Comparison of ENCODE assay signal across 32 cellular contexts in genomic region chr19:40671404-40671803, GRCh38. TPM values are rescaled to one million over a fixed set of nuclear protein-coding genes. Genes with fewer than 3 reads are reported as not detected.
DNase-seq lines count a peak whose midpoint lies in the region; ATAC-seq lines count a peak whose summit lies in the region.
"Had no signal": no experiment of that assay in that cellular context is flagged by ENCODE, and none has a peak within 500 bp of the region (broad histone marks: within the 10 kb centered on the region; RNA-seq: fewer than 3 reads in every experiment).

No MANE protein-coding gene starts in this region.

- ATAC-seq in Right ventricle myocardium inferior (peak; percentile 77), GM18511 (IDR thresholded peaks at IDR 0.05; ENCODE audit: unreplicated experiment) (no peak)
- no peak for ATAC-seq in stimulated activated naive B cell treated with anti-CD40 and anti-IgM and Interleukin-4, amounts not matched to agents 10 μg/mL and 1 μg/mL and 100 μg/mL, for 72 hours (replicated peaks)
- ATAC-seq: foreskin keratinocyte, right lobe of liver, T-cell had no signal

- H3K36me3 Mint-ChIP-seq in stimulated activated naive B cell treated with anti-CD40 and anti-IgM and Interleukin-4, amounts not matched to agents 10 μg/mL and 1 μg/mL and 100 μg/mL, for 72 hours: peaks cover 38 to 48% of the 10 kb centered on the region in 2 donors

- no peak overlapping the region for H3K4me3 Mint-ChIP-seq in stimulated activated naive B cell treated with anti-CD40 and anti-IgM and Interleukin-4, amounts not matched to agents 10 μg/mL and 1 μg/mL and 100 μg/mL, for 72 hours
- H3K4me3 Mint-ChIP-seq: activated naive CD8-positive, alpha-beta T cell; CD4-positive, CD25-positive, alpha-beta regulatory T cell; dendritic cell treated with granulocyte-macrophage colony-stimulating factor and Interleukin-4, amounts not matched to agents 40 ng/mL and 50 ng/mL, for 4 days; endodermal cell; neural progenitor cell; T-cell had no signal

- H3K27ac Mint-ChIP-seq in stimulated activated naive B cell treated with anti-CD40 and anti-IgM and Interleukin-4, amounts not matched to agents 10 μg/mL and 1 μg/mL and 100 μg/mL, for 72 hours: peak overlapping the region; percentile 56
- H3K27ac Mint-ChIP-seq: activated naive CD8-positive, alpha-beta T cell; dendritic cell treated with granulocyte-macrophage colony-stimulating factor and Interleukin-4, amounts not matched to agents 40 ng/mL and 50 ng/mL, for 4 days; endodermal cell; neural progenitor cell; T-cell had no signal

- peak overlapping the region; percentile 7 for H4K91ac ChIP-seq in mesenchymal stem cell (ENCODE audit: low read length)

- H3K9me3 Mint-ChIP-seq in stimulated activated naive B cell treated with anti-CD40 and anti-IgM and Interleukin-4, amounts not matched to agents 10 μg/mL and 1 μg/mL and 100 μg/mL, for 72 hours: no peaks in the 10 kb centered on the region
- H3K9me3 Mint-ChIP-seq: dendritic cell treated with granulocyte-macrophage colony-stimulating factor and Interleukin-4, amounts not matched to agents 40 ng/mL and 50 ng/mL, for 4 days; endodermal cell had no signal

- no peak overlapping the region for H2BK5ac ChIP-seq in mesenchymal stem cell (ENCODE audit: low read depth, low read length, poor library complexity, severe bottlenecking)

- H3K27me3 Mint-ChIP-seq in stimulated activated naive B cell treated with anti-CD40 and anti-IgM and Interleukin-4, amounts not matched to agents 10 μg/mL and 1 μg/mL and 100 μg/mL, for 72 hours: no peaks in the 10 kb centered on the region
- H3K27me3 Mint-ChIP-seq: activated naive CD8-positive, alpha-beta T cell; CD4-positive, CD25-positive, alpha-beta regulatory T cell; dendritic cell treated with granulocyte-macrophage colony-stimulating factor and Interleukin-4, amounts not matched to agents 40 ng/mL and 50 ng/mL, for 4 days; T-cell had no signal

- peaks cover 2 to 6% of the 10 kb centered on the region in 2 donors for H3K4me1 Mint-ChIP-seq in stimulated activated naive B cell treated with anti-CD40 and anti-IgM and Interleukin-4, amounts not matched to agents 10 μg/mL and 1 μg/mL and 100 μg/mL, for 72 hours
- H3K4me1 Mint-ChIP-seq: CD4-positive, CD25-positive, alpha-beta regulatory T cell; endodermal cell; neural progenitor cell had no signal

- H3K4me1 ChIP-seq in mesenchymal stem cell (ENCODE audit: control insufficient read depth, insufficient read depth, low read depth, low read length): peaks cover 9% of the 10 kb centered on the region
- H3K4me1 ChIP-seq: neural progenitor cell, right lobe of liver, transverse colon had no signal

- peak; percentile 80 for DNase-seq in cerebellar cortex (ENCODE audit: low spot score)
- DNase-seq in Right ventricle myocardium inferior (ENCODE audit: missing footprints): no peak
- DNase-seq in mesenchymal stem cell: no peak
- DNase-seq in stimulated activated naive B cell treated with anti-CD40 and anti-IgM and Interleukin-4, amounts not matched to agents 10 μg/mL and 1 μg/mL and 100 μg/mL, for 72 hours: no peak
- DNase-seq in AML-193 (lab: John Stamatoyannopoulos, UW): no peak
- DNase-seq in stimulated activated CD4-positive, alpha-beta T cell treated with anti-CD3 and anti-CD28 coated beads, Interleukin-2, amount 100 ng/mL, for 48 hours: no peak
- DNase-seq: activated CD4-positive, alpha-beta T cell treated with anti-CD3 and anti-CD28 coated beads for 4 hours; activated CD8-positive, alpha-beta memory T cell treated with anti-CD3 and anti-CD28 coated beads for 24 hours; activated T-cell treated with anti-CD3 and anti-CD28 coated beads for 4 hours; aorta; Calu3; CD4-positive, CD25-positive, alpha-beta regulatory T cell; central memory CD4-positive, alpha-beta T cell; DMS79 treated with DMSO at 0.1 percent for 48 hours; endodermal cell; esophagus squamous epithelium; foreskin keratinocyte; GF-D8; GM23248; mesendoderm; NCI-H1048; NCI-H1694; NCI-H510A; right lobe of liver; stimulated activated CD4-positive, alpha-beta T cell treated with anti-CD3 and anti-CD28 coated beads, Interleukin-4, amount 100 ng/mL, for 4 hours; T-cell; transverse colon; WERI-Rb-1 had no signal

- no peak overlapping the region for H2AFZ ChIP-seq in mesenchymal stem cell (ENCODE audit: low read depth, low read length)
- H2AFZ ChIP-seq: GM23248, neural progenitor cell had no signal

- no peak overlapping the region for H2BK12ac ChIP-seq in mesenchymal stem cell (ENCODE audit: low read length in 2 of 2)

- peaks cover 11% of the 10 kb centered on the region for H3K9me3 ChIP-seq in mesenchymal stem cell (ENCODE audit: control insufficient read depth, low read length)
- H3K9me3 ChIP-seq: esophagus squamous epithelium, right lobe of liver, transverse colon had no signal

- H3K4ac ChIP-seq in mesenchymal stem cell (ENCODE audit: low read depth in 1 of 2, low read length in 2 of 2): no peak overlapping the region

- no peak overlapping the region for H3K14ac ChIP-seq in mesenchymal stem cell (ENCODE audit: low read length in 2 of 2)

- H3K27ac ChIP-seq in mesenchymal stem cell (ENCODE audit: low read length, poor library complexity, severe bottlenecking): no peak overlapping the region
- H3K27ac ChIP-seq: esophagus squamous epithelium, foreskin keratinocyte, GM23248, neural progenitor cell, right lobe of liver, transverse colon, WERI-Rb-1 had no signal

- intact Hi-C loops in Right ventricle myocardium inferior (cut with DNase I): no loop called here

- H3K18ac ChIP-seq in mesenchymal stem cell (ENCODE audit: low read depth in 1 of 2, low read length in 2 of 2): no peak overlapping the region

- no peak overlapping the region for H3K9ac ChIP-seq in mesenchymal stem cell (ENCODE audit: low read length)
- H3K9ac ChIP-seq: GM23248, neural progenitor cell had no signal

- H2BK120ac ChIP-seq in mesenchymal stem cell (ENCODE audit: low read depth, low read length): no peak overlapping the region

- H3K4me3 ChIP-seq in mesenchymal stem cell (ENCODE audit: insufficient read depth in 1 of 2, low read depth in 1 of 2, low read length in 2 of 2): no peak overlapping the region
- H3K4me3 ChIP-seq: esophagus squamous epithelium, GM23248, neural progenitor cell, right lobe of liver, transverse colon had no signal

- H2AK5ac ChIP-seq in mesenchymal stem cell (ENCODE audit: low read length, severe bottlenecking): no peak overlapping the region

- H3K27me3 ChIP-seq in mesenchymal stem cell (ENCODE audit: control insufficient read depth in 1 of 2, insufficient read depth in 1 of 2, low read length in 2 of 2): no peaks in the 10 kb centered on the region
- H3K27me3 ChIP-seq: esophagus squamous epithelium, foreskin keratinocyte, neural progenitor cell, right lobe of liver, transverse colon had no signal

- 94% methylated on average over 9 of the region's 9 CpGs for WGBS in mesenchymal stem cell

- no peaks in the 10 kb centered on the region for H3K79me1 ChIP-seq in mesenchymal stem cell (replicated peaks; ENCODE audit: low read length, poor library complexity, severe bottlenecking)

- H2BK15ac ChIP-seq in mesenchymal stem cell (ENCODE audit: low read depth, poor library complexity, severe bottlenecking): no peak overlapping the region

- no peak overlapping the region for H3K4me2 ChIP-seq in mesenchymal stem cell (ENCODE audit: low read length, poor library complexity, severe bottlenecking)
- H3K4me2 ChIP-seq: neural progenitor cell had no signal

- no peak overlapping the region for H3K23ac ChIP-seq in mesenchymal stem cell (ENCODE audit: low read length in 2 of 2)

- no peak overlapping the region for H4K8ac ChIP-seq in mesenchymal stem cell (ENCODE audit: low read length)

- H3K36me3 ChIP-seq in mesenchymal stem cell (ENCODE audit: control insufficient read depth in 1 of 2, insufficient read depth in 2 of 2, low read depth in 1 of 2, low read length in 2 of 2): peaks cover 89 to 94% of the 10 kb centered on the region in 2 experiments
- H3K36me3 ChIP-seq: neural progenitor cell had no signal

RNA-seq across cellular contexts. Expression of gene NUMBL, which starts 19.0 kb away (rescaled TPM):
- 16.8 TPM for total RNA-seq in Right ventricle myocardium inferior
- polyA plus RNA-seq in mesenchymal stem cell (2013, experiment 1 of 2): 35.4 TPM
- polyA plus RNA-seq in mesenchymal stem cell (2013, experiment 2 of 2): 35.3 TPM

RNA-seq across cellular contexts. Expression of gene COQ8B, which starts 45.3 kb away (rescaled TPM):
- total RNA-seq in Right ventricle myocardium inferior: 37.4 TPM
- 12.5 TPM for polyA plus RNA-seq in mesenchymal stem cell (2013, experiment 1 of 2)
- polyA plus RNA-seq in mesenchymal stem cell (2013, experiment 2 of 2): 12.4 TPM

RNA-seq across cellular contexts. Expression of gene ITPKC, which starts 45.5 kb away (rescaled TPM):
- 12.6 TPM for total RNA-seq in Right ventricle myocardium inferior
- 8.5 TPM for polyA plus RNA-seq in mesenchymal stem cell (2013, experiment 1 of 2)
- polyA plus RNA-seq in mesenchymal stem cell (2013, experiment 2 of 2): 8.0 TPM
